In the genomic region with DNA sequence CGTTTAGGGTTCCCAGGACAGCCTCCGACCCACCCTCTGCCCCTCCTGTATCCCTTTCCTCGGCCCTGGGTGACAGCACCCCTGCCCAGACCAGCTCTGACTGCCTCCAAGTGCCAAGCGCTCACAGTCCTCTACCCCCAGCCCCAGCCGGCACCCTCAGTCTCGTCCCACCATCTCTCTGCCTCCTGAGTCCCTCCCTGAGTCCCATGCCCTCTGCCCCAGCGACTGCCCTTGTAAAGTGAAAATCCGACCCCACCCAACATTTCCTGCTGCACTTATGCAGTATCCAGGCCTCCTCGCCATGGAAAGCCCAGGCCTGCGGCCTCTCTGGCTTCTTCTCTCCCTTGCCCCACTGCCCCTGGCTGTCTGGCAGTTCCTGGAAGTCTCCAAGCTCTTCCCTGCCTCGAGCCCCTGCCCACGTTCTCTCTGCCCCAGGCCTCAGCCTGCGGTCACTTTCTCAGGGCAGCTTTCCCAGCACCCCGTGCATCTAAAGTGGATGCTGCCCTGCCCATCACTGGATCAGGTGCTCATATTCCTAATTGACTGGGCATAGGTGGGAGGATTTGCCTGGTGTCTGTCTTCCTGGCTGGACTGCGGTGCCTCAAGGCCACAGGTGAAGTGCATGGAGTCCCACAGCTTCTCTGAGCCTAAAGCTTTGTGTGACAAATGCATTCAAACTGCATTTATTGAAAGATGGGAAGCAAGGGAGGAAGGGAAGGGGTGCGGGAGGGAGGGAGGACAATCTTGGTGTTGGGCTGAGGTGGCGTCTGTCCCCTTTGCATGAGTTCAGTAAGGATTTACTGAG, we compare ENCODE assay signal across 1 cellular context.
TF ChIP-seq lines count a peak whose summit lies in the region.

No MANE protein-coding gene starts in this region.

TF ChIP-seq in H1, 55 proteins besides CTCF, POLR2A, EP300 and RAD21:
- TF ChIP-seq SP4 (IDR thresholded peaks at IDR 0.05; ENCODE audit: low read length) (no peak), SUZ12 (IDR thresholded peaks at IDR 0.05; ENCODE audit: low read length) (no peak), BRCA1 (IDR thresholded peaks at IDR 0.05; ENCODE audit: low read depth, low read length) (no peak), NANOG (IDR thresholded peaks at IDR 0.05; ENCODE audit: insufficient read depth, low read depth, low read length, poor library complexity, severe bottlenecking) (no peak), MAX (IDR thresholded peaks at IDR 0.05) (no peak)
TF ChIP-seq in H1: peak in this region for 0.
